ENCODE assay signal across 18 cellular contexts in genomic region chr20:34892671-34893070, GRCh38. TPM values are rescaled to one million over a fixed set of nuclear protein-coding genes. Genes with fewer than 3 reads are reported as not detected.
DNase-seq lines count a peak whose midpoint lies in the region; ATAC-seq and TF ChIP-seq lines count a peak whose summit lies in the region.
"Had no signal": no experiment of that assay in that cellular context is flagged by ENCODE, and none has a peak within 500 bp of the region (broad histone marks: within the 10 kb centered on the region; RNA-seq: fewer than 3 reads in every experiment).

No MANE protein-coding gene starts in this region.

- H3K27ac ChIP-seq in PC-9 (peak overlapping the region; percentile 98), foreskin keratinocyte (peak overlapping the region; percentile 11)
- H3K27ac ChIP-seq: RWPE1, SJSA1 had no signal

- H3K9me2 ChIP-seq in PC-9 (ENCODE audit: insufficient read depth), result no peaks in the 10 kb centered on the region

- no TSS peak for BruUV-seq in PC-9 (replicated peaks; lab: Mats Ljungman, UMichigan)

- peak overlapping the region; percentile 82 for H3K27ac Mint-ChIP-seq in activated CD4-positive, alpha-beta T cell treated with anti-CD3 and anti-CD28 coated beads, Interleukin-2, amount 10 ng/mL, durations not matched to agents 24 days and 14 days
- no peak overlapping the region for H3K27ac Mint-ChIP-seq in activated CD4-positive, alpha-beta T cell treated with anti-CD3 and anti-CD28 coated beads, Interleukin-2, amount 10 ng/mL, durations not matched to agents 7 days and 5 days
- H3K27ac Mint-ChIP-seq in progenitor cell of endocrine pancreas, result no peak overlapping the region

- peak overlapping the region; percentile 46 for H3K4me3 Mint-ChIP-seq in activated CD4-positive, alpha-beta T cell treated with anti-CD3 and anti-CD28 coated beads, Interleukin-2, amount 10 ng/mL, durations not matched to agents 24 days and 14 days
- no peak overlapping the region for H3K4me3 Mint-ChIP-seq in activated CD4-positive, alpha-beta T cell treated with anti-CD3 and anti-CD28 coated beads, Interleukin-2, amount 10 ng/mL, durations not matched to agents 7 days and 5 days
- H3K4me3 Mint-ChIP-seq in progenitor cell of endocrine pancreas (ENCODE audit: low read depth), result no peak overlapping the region
- H3K4me3 Mint-ChIP-seq: CD4-positive, alpha-beta memory T cell had no signal

- DNase-seq in activated CD4-positive, alpha-beta T cell treated with anti-CD3 and anti-CD28 coated beads, Interleukin-2, amount 10 ng/mL, durations not matched to agents 24 days and 14 days, result no peak
- DNase-seq in activated CD4-positive, alpha-beta T cell treated with anti-CD3 and anti-CD28 coated beads, Interleukin-2, amount 10 ng/mL, durations not matched to agents 7 days and 5 days, result no peak
- DNase-seq in CD1c-positive myeloid dendritic cell (ENCODE audit: extremely low spot score) (peak; percentile 44), PC-9 (no peak), foreskin keratinocyte (no peak), NCI-H2196 treated with DMSO at 0.1 percent for 48 hours (lab: John Stamatoyannopoulos, UW; ENCODE audit: unreplicated experiment) (no peak), progenitor cell of endocrine pancreas (ENCODE audit: low spot score, unreplicated experiment) (no peak)
- DNase-seq: ACHN; CD4-positive, alpha-beta memory T cell; DMS79 treated with DMSO at 0.1 percent for 48 hours; NCI-H1105; NCI-H1694 treated with DMSO at 0.1 percent for 48 hours; NCI-H510A; OCI-M1 had no signal

- no peaks in the 10 kb centered on the region for H3K27me3 Mint-ChIP-seq in activated CD4-positive, alpha-beta T cell treated with anti-CD3 and anti-CD28 coated beads, Interleukin-2, amount 10 ng/mL, durations not matched to agents 24 days and 14 days
- no peaks in the 10 kb centered on the region for H3K27me3 Mint-ChIP-seq in activated CD4-positive, alpha-beta T cell treated with anti-CD3 and anti-CD28 coated beads, Interleukin-2, amount 10 ng/mL, durations not matched to agents 7 days and 5 days
- H3K27me3 Mint-ChIP-seq in progenitor cell of endocrine pancreas, result no peaks in the 10 kb centered on the region
- H3K27me3 Mint-ChIP-seq: CD4-positive, alpha-beta memory T cell had no signal

- H3K4me1 Mint-ChIP-seq in activated CD4-positive, alpha-beta T cell treated with anti-CD3 and anti-CD28 coated beads, Interleukin-2, amount 10 ng/mL, durations not matched to agents 24 days and 14 days, result peaks cover 47% of the 10 kb centered on the region
- H3K4me1 Mint-ChIP-seq in activated CD4-positive, alpha-beta T cell treated with anti-CD3 and anti-CD28 coated beads, Interleukin-2, amount 10 ng/mL, durations not matched to agents 7 days and 5 days, result peaks cover 42% of the 10 kb centered on the region
- H3K4me1 Mint-ChIP-seq in progenitor cell of endocrine pancreas (ENCODE audit: low read depth), result peaks cover 2% of the 10 kb centered on the region

- CTCF ChIA-PET in activated CD4-positive, alpha-beta T cell treated with anti-CD3 and anti-CD28 coated beads, Interleukin-2, amount 10 ng/mL, durations not matched to agents 7 days and 5 days (lab: Charles Lee), result interaction anchor here (0.7 to 1.2 kb wide), 4 partner anchors 12 to 50 kb away, joined by 3 read pairs; no protein-coding TSS in a partner anchor
- CTCF ChIA-PET in PC-9 (lab: Charles Lee), result interaction anchor here (0.6 kb wide), 1 partner anchor 702 kb away, joined by 3 read pairs; no protein-coding TSS in a partner anchor

- H3K27me3 ChIP-seq in PC-9 (ENCODE audit: insufficient read depth, low read depth), result no peaks in the 10 kb centered on the region
- H3K27me3 ChIP-seq in foreskin keratinocyte, result no peaks in the 10 kb centered on the region
- H3K27me3 ChIP-seq: SJSA1 had no signal

- no peak overlapping the region for H2AFZ ChIP-seq in PC-9

- no peak overlapping the region for H3K4me3 ChIP-seq in PC-9
- H3K4me3 ChIP-seq: SJSA1 had no signal

- POLR2A ChIA-PET in activated CD4-positive, alpha-beta T cell treated with anti-CD3 and anti-CD28 coated beads, Interleukin-2, amount 10 ng/mL, durations not matched to agents 7 days and 5 days (lab: Charles Lee), result no interaction called here
- POLR2A ChIA-PET in PC-9 (lab: Charles Lee; ENCODE audit: unreplicated experiment), result no interaction called here

- H3K9me3 ChIP-seq in PC-9 (ENCODE audit: insufficient read depth, low read depth), result no peaks in the 10 kb centered on the region
- H3K9me3 ChIP-seq: SJSA1 had no signal

- H3K4me2 ChIP-seq in PC-9, result peak overlapping the region; percentile 75

- peaks cover 66% of the 10 kb centered on the region for H3K79me2 ChIP-seq in PC-9 (ENCODE audit: low read depth)

- peaks cover 26% of the 10 kb centered on the region for H3K36me3 Mint-ChIP-seq in activated CD4-positive, alpha-beta T cell treated with anti-CD3 and anti-CD28 coated beads, Interleukin-2, amount 10 ng/mL, durations not matched to agents 24 days and 14 days (ENCODE audit: low read depth)
- peaks cover 19% of the 10 kb centered on the region for H3K36me3 Mint-ChIP-seq in activated CD4-positive, alpha-beta T cell treated with anti-CD3 and anti-CD28 coated beads, Interleukin-2, amount 10 ng/mL, durations not matched to agents 7 days and 5 days (ENCODE audit: low read depth)
- H3K36me3 Mint-ChIP-seq in progenitor cell of endocrine pancreas (ENCODE audit: insufficient read depth), result peaks cover 2% of the 10 kb centered on the region

- peaks cover 49% of the 10 kb centered on the region for H3F3A ChIP-seq in PC-9 (ENCODE audit: insufficient read depth, low read depth)

- TF ChIP-seq CTCF in PC-9 (conservative IDR thresholded peaks at IDR 0.05) (no peak), foreskin keratinocyte (conservative IDR thresholded peaks at IDR 0.05) (no peak), progenitor cell of endocrine pancreas (IDR thresholded peaks at IDR 0.05; ENCODE audit: unreplicated experiment) (no peak)

- H3K9me3 Mint-ChIP-seq in activated CD4-positive, alpha-beta T cell treated with anti-CD3 and anti-CD28 coated beads, Interleukin-2, amount 10 ng/mL, durations not matched to agents 24 days and 14 days, result peaks cover 9% of the 10 kb centered on the region
- no peaks in the 10 kb centered on the region for H3K9me3 Mint-ChIP-seq in activated CD4-positive, alpha-beta T cell treated with anti-CD3 and anti-CD28 coated beads, Interleukin-2, amount 10 ng/mL, durations not matched to agents 7 days and 5 days
- H3K9me3 Mint-ChIP-seq in progenitor cell of endocrine pancreas (ENCODE audit: low read depth), result no peaks in the 10 kb centered on the region
- H3K9me3 Mint-ChIP-seq: CD4-positive, alpha-beta memory T cell had no signal

- H3K36me3 ChIP-seq in PC-9 (ENCODE audit: low read depth), result peaks cover 24% of the 10 kb centered on the region

- intact Hi-C loops in activated CD4-positive, alpha-beta T cell treated with anti-CD3 and anti-CD28 coated beads, Interleukin-2, amount 10 ng/mL, durations not matched to agents 24 days and 14 days (cut with micrococcal nuclease), result no loop called here
- intact Hi-C loops in PC-9 (cut with micrococcal nuclease; ENCODE audit: unreplicated experiment), result no loop called here

- no peaks in the 10 kb centered on the region for H4K20me1 ChIP-seq in PC-9 (ENCODE audit: insufficient read depth)

- peaks cover 39% of the 10 kb centered on the region for H3K4me1 ChIP-seq in PC-9 (replicated peaks; ENCODE audit: insufficient read depth)
- peaks cover 15% of the 10 kb centered on the region for H3K4me1 ChIP-seq in foreskin keratinocyte

- ATAC-seq in foreskin keratinocyte, result no peak
- ATAC-seq in HG02938 (IDR thresholded peaks at IDR 0.05; ENCODE audit: unreplicated experiment), result no peak
- ATAC-seq: HCT116 had no signal

RNA-seq across cellular contexts. Expression of gene ACSS2, which starts 16.3 kb away (rescaled TPM):
- 44.8 and 54.4 TPM in 2 replicates for total RNA-seq in activated CD4-positive, alpha-beta T cell treated with anti-CD3 and anti-CD28 coated beads, Interleukin-2, amount 10 ng/mL, durations not matched to agents 24 days and 14 days
- 10 to 100 TPM; 33.0 to 36.1 TPM for total RNA-seq in activated CD4-positive, alpha-beta T cell treated with anti-CD3 and anti-CD28 coated beads, Interleukin-2, amount 10 ng/mL, durations not matched to agents 7 days and 5 days
- total RNA-seq in PC-9 (2021) (81.1 and 108 TPM in 2 replicates), foreskin keratinocyte (131 and 169 TPM in 2 replicates), progenitor cell of endocrine pancreas (31.3 and 34.8 TPM in 2 replicates)
- 103 and 134 TPM in 2 replicates for polyA plus RNA-seq in foreskin keratinocyte

RNA-seq across cellular contexts. Expression of gene GGT7, which starts 20.0 kb away (rescaled TPM):
- 12.8 and 14.8 TPM in 2 replicates for total RNA-seq in activated CD4-positive, alpha-beta T cell treated with anti-CD3 and anti-CD28 coated beads, Interleukin-2, amount 10 ng/mL, durations not matched to agents 24 days and 14 days
- 1 to 10 TPM; 5.7 to 7.2 TPM for total RNA-seq in activated CD4-positive, alpha-beta T cell treated with anti-CD3 and anti-CD28 coated beads, Interleukin-2, amount 10 ng/mL, durations not matched to agents 7 days and 5 days
- total RNA-seq in PC-9 (2021) (6.5 and 9.4 TPM in 2 replicates), foreskin keratinocyte (4.3 and 5.7 TPM in 2 replicates), progenitor cell of endocrine pancreas (58.4 and 59.1 TPM in 2 replicates)
- polyA plus RNA-seq in foreskin keratinocyte, result 8.5 and 9.3 TPM in 2 replicates
